In the genomic region with DNA sequence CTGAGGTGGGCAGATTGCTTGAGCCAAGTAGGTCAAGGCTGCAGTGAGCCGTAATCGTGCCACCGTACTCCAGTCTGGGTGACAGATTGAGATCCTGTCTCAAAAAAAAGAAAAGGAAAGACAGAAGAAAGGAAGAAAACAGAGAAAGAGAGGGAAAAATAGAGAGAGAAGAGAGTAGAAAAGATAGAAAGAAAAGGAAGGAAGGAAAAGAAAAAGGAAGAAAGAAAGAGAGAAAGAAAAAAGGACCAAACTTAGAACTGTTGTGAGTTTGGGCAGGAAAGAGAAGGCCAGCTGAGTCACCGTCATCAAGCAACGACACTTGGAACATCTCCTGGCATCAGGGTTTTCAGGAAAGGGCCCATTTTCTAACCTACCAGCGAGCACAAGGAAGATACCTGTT, we compare ENCODE assay signal across 1 cellular context.
A peak's percentile ranks its signal among the peaks of the same experiment; 100 is the strongest.
TF ChIP-seq lines count a peak whose summit lies in the region.

No MANE protein-coding gene starts in this region.

TF ChIP-seq in HEK293, 187 proteins besides CTCF, POLR2A, EP300 and RAD21:
- TF ChIP-seq, protein P1, sequence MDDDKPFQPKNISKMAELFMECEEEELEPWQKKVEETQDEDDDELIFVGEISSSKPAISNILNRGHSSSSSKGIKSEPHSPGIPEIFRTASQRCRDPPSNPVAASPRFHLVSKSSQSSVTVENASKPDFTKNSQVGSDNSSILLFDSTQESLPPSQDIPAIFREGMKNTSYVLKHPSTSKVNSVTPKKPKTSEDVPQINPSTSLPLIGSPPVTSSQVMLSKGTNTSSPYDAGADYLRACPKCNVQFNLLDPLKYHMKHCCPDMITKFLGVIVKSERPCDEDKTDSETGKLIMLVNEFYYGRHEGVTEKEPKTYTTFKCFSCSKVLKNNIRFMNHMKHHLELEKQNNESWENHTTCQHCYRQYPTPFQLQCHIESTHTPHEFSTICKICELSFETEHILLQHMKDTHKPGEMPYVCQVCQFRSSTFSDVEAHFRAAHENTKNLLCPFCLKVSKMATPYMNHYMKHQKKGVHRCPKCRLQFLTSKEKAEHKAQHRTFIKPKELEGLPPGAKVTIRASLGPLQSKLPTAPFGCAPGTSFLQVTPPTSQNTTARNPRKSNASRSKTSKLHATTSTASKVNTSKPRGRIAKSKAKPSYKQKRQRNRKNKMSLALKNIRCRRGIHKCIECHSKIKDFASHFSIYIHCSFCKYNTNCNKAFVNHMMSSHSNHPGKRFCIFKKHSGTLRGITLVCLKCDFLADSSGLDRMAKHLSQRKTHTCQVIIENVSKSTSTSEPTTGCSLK (tag by site-specific recombination; IDR thresholded peaks at IDR 0.05): no peak
- 0 out of 2 replicates have a peak, but pooled peaks have one; percentile 16 for TF ChIP-seq PRDM1 (tag by site-specific recombination; IDR thresholded peaks at IDR 0.05)
- TF ChIP-seq ZNF366 (tag by site-specific recombination; conservative IDR thresholded peaks at IDR 0.05): peak; percentile 71
